ENCODE assay signal across 20 cellular contexts in the genomic region with DNA sequence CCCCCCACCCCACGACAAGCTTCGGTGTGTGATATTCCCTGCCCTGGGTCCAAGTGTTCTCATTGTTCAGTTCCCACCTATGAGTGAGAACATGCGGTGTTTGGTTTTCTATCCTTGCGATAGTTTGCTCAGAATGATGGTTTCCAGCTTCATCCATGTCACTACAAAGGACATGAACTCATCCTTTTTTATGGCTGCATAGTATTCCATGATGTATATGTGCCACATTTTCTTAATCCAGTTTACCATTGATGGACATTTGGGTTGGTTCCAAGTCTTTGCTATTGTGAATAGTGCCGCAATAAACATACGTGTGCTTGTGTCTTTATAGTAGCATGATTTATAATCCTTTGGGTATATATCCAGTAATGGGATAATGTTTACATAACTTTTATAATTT. TPM values are rescaled to one million over a fixed set of nuclear protein-coding genes. Genes with fewer than 3 reads are reported as not detected.
"Had no signal": no experiment of that assay in that cellular context is flagged by ENCODE, and none has a peak within 500 bp of the region (broad histone marks: within the 10 kb centered on the region; RNA-seq: fewer than 3 reads in every experiment).

No MANE protein-coding gene starts in this region.

RNA-seq across cellular contexts. Expression of a gene that starts 28.5 kb away (rescaled TPM):
- total RNA-seq: activated CD4-positive, alpha-beta memory T cell treated with anti-CD3 and anti-CD28 coated beads, Interleukin-2, amount 10 ng/mL, durations not matched to agents 7 days and 5 days; activated CD4-positive, alpha-beta T cell treated with anti-CD3 and anti-CD28 coated beads for 36 hours; activated CD4-positive, alpha-beta T cell treated with anti-CD3 and anti-CD28 coated beads, Interleukin-2, amount 10 ng/mL, durations not matched to agents 7 days and 5 days; activated CD8-positive, alpha-beta memory T cell treated with anti-CD3 and anti-CD28 coated beads, Interleukin-2, amount 10 ng/mL, durations not matched to agents 7 days and 5 days; activated CD8-positive, alpha-beta T cell treated with anti-CD3 and anti-CD28 coated beads, Interleukin-2, amount 10 ng/mL, durations not matched to agents 7 days and 5 days; activated naive CD4-positive, alpha-beta T cell treated with anti-CD3 and anti-CD28 coated beads for 36 hours; activated naive CD4-positive, alpha-beta T cell treated with anti-CD3 and anti-CD28 coated beads, Interleukin-2, amount 50 U/mL, for 72 hours; activated naive CD8-positive, alpha-beta T cell treated with anti-CD3 and anti-CD28 coated beads for 36 hours; adrenal gland; aorta; astrocyte; body of pancreas; bronchial epithelial cell; cardiac muscle cell; chondrocyte; T-cell; T-helper 1 cell treated with Interleukin-12 subunit alpha and Interleukin-12 subunit beta and Interleukin-4 antibody, amounts not matched to agents 30 ng/mL and 1 ng/mL, for 36 hours; T-helper 17 cell; T-helper 2 cell treated with Interferon-gamma antibody and Interleukin-4, amounts not matched to agents 100 ng/mL and 5 ng/mL, for 36 hours; WTC11 had no signal
- polyA plus RNA-seq: adrenal gland, aorta, cardiac muscle cell had no signal
